ENCODE assay signal across 8 cellular contexts in the genomic region with DNA sequence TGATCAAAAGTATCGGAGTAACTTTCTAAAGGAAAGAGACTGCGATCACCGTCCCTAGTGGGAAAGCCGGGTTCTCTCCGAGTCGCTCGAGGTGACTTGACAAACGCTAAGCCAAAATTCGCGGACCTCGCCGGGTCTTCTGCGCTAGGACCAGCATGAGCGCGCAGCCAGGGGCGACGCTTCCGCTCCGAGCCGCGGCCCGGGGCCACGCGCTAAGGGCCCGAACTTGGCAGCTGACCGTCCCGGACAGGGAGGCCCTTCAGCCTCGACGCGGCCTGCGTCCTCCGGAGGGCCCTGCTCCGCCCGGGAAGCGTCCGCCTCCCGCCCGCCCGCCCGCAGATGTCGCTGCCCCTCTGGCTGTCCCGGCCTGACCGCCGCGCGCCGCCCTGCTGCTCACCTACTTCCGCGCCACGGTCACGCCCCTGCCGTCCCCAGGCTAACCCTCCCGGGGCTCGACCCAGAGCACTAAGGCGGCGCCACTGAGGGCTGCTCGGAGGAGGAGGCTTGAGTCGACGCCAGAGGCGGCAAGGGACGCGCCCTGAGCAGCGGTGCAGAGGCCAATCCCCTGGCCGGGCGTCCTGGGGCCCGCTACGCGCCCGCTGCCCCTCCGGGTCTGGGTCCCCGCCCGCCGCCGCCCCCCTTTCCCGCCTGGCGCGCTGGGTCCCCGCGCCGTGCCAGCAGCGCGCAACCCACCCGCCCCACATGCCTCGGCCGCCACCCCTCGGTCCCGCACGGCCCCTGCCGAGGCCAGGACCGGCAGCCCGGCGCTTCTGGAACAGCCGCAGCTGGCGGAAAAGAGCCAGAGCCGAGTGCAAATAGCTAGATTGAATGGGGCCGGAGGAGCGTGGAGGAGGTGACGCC. TPM values are rescaled to one million over a fixed set of nuclear protein-coding genes. Genes with fewer than 3 reads are reported as not detected.
DNase-seq lines count a peak whose midpoint lies in the region; ATAC-seq and TF ChIP-seq lines count a peak whose summit lies in the region.

No MANE protein-coding gene starts in this region.

- peaks cover 41% of the 10 kb centered on the region for H3K79me2 ChIP-seq in ACC112 (ENCODE audit: control insufficient read depth, insufficient read depth, low read length, unreplicated experiment)

- TF ChIP-seq CTCF in liver (IDR thresholded peaks at IDR 0.05; ENCODE audit: low read depth, low read length, missing input control) = no peak

- H3K36me3 ChIP-seq in ACC112 (ENCODE audit: insufficient read depth, low read length) = peaks cover 18% of the 10 kb centered on the region
- peaks cover 0 to 17% (median 6%) of the 10 kb centered on the region in 4 donors for H3K36me3 ChIP-seq in liver (ENCODE audit: control insufficient read depth in 4 of 4, insufficient read depth in 3 of 4, low read depth in 1 of 4, low read length in 3 of 4)

- DNase-seq in NCI-H226 = peak; percentile 29
- DNase-seq in activated CD4-positive, alpha-beta T cell treated with anti-CD3 and anti-CD28 coated beads for 24 hours (ENCODE audit: low read depth in 2 of 2) = peak; percentile 55 to 64
- peak; percentile 69 to 74 for DNase-seq in stimulated activated CD4-positive, alpha-beta T cell treated with anti-CD3 and anti-CD28 coated beads, Interleukin-4, amount 100 ng/mL, for 4 hours

- ATAC-seq in GM18517 (IDR thresholded peaks at IDR 0.05; ENCODE audit: unreplicated experiment) (peak; percentile 32), HG03039 (IDR thresholded peaks at IDR 0.05; ENCODE audit: unreplicated experiment) (peak; percentile 38)

- H3K9me3 ChIP-seq in liver (ENCODE audit: control insufficient read depth in 4 of 4, low read length in 3 of 4) = no peaks in the 10 kb centered on the region

- TF ChIP-seq RAD21 in liver (IDR thresholded peaks at IDR 0.05) = peak; percentile 10 to 37

- H3K27ac ChIP-seq in ACC112 (ENCODE audit: low read depth, low read length) (peak overlapping the region; percentile 95), cingulate gyrus (ENCODE audit: low read depth, low read length) (peak overlapping the region; percentile 92), liver (ENCODE audit: low read depth in 1 of 2, low read length in 2 of 2) (peak overlapping the region; percentile 96 to 99)

- H3K27me3 ChIP-seq in ACC112 (ENCODE audit: insufficient read depth, low read length) = no peaks in the 10 kb centered on the region
- H3K27me3 ChIP-seq in liver (ENCODE audit: control insufficient read depth in 4 of 4, insufficient read depth in 4 of 4, low read length in 3 of 4) = no peaks in the 10 kb centered on the region

- H2AFZ ChIP-seq in ACC112 (ENCODE audit: low read length, unreplicated experiment) = peak overlapping the region; percentile 82

- under 1% methylated on average over 96 of the region's 98 CpGs for WGBS in liver

- H3K4me1 ChIP-seq in ACC112 (ENCODE audit: control insufficient read depth, insufficient read depth, low read length, unreplicated experiment) (peaks cover 17% of the 10 kb centered on the region), liver (ENCODE audit: control insufficient read depth in 4 of 4, insufficient read depth in 4 of 4, low read length in 3 of 4) (peaks cover 7 to 30% (median 16%) of the 10 kb centered on the region in 4 donors)

- H3K9ac ChIP-seq in liver (ENCODE audit: low read depth in 1 of 2, low read length in 2 of 2) = peak overlapping the region; percentile 95 to 99

- H3K4me3 ChIP-seq in ACC112 (ENCODE audit: low read depth, low read length) (peak overlapping the region; percentile 94), liver (ENCODE audit: low read depth in 1 of 3, low read length in 3 of 3) (peak overlapping the region; percentile 69 to 82 (median 73))

TF ChIP-seq in liver, 16 proteins besides CTCF, POLR2A, EP300 and RAD21:
- TF ChIP-seq SP1 (IDR thresholded peaks at IDR 0.05) = peak; percentile 29
- peak; percentile 25 for TF ChIP-seq YY1 (IDR thresholded peaks at IDR 0.05)
- TF ChIP-seq FOXA1 (IDR thresholded peaks at IDR 0.05) = no peak
- TF ChIP-seq JUND (IDR thresholded peaks at IDR 0.05) = no peak
- peak; percentile 42 to 72 for TF ChIP-seq RXRA (IDR thresholded peaks at IDR 0.05)

RNA-seq across cellular contexts. Expression of a gene that starts 0.9 kb away (rescaled TPM):
- total RNA-seq in liver = 10 to 100 TPM in 1 of 2 donors, 1 to 10 TPM in 1; 6.7 to 15.4 TPM
- 10 to 100 TPM in 1 of 2 donors, 1 to 10 TPM in 1; 8.0 to 13.4 TPM for polyA plus RNA-seq in liver

Comparison
In these comparisons a context has a peak if more than half of its experiments do, and no peak if none do; other contexts are left out.
1. Peak in every context shown above with its lines: DNase-seq, ATAC-seq, H3K4me3 ChIP-seq and H3K27ac ChIP-seq.